Comparison of ENCODE assay signal across 8 cellular contexts in the genomic region with DNA sequence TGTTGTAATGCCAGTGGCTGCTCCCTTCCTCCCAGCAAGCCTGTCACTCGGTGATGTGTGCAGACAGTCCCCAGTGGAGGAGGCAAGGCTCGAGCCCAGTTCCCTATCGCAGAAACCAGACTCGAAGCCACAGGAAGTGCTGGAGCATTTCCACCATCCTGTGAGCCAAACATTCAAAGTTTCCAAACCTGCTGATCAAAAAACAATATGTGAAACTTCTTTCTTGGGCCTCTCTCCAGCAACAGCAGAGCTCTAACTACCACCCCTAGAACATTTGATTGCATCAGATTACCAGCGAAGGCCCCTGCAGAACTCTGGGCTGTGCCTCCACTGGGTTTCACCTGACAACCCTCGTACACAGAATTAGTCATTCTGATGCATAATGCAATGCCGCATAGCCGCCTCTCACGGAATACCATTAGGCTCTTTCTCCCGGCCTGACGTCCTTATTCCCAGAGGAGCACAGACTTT.
DNase-seq lines count a peak whose midpoint lies in the region; ATAC-seq, FAIRE-seq and TF ChIP-seq lines count a peak whose summit lies in the region.

No MANE protein-coding gene starts in this region.

- no peak for TF ChIP-seq CTCF in OCI-LY3 (IDR thresholded peaks at IDR 0.05; ENCODE audit: low read depth, low read length)

- H3K4me1 ChIP-seq in OCI-LY3 (ENCODE audit: low read length) (peaks cover 21% of the 10 kb centered on the region), adipocyte (ENCODE audit: control insufficient read depth, insufficient read depth, low read length) (peaks cover 14% of the 10 kb centered on the region)

- H3K9me3 ChIP-seq in OCI-LY3 (ENCODE audit: insufficient read depth, low read length), result no peaks in the 10 kb centered on the region
- H3K9me3 ChIP-seq in adipocyte (ENCODE audit: control insufficient read depth, low read length), result no peaks in the 10 kb centered on the region

- H3K79me2 ChIP-seq in OCI-LY3 (ENCODE audit: low read length), result peaks cover 21% of the 10 kb centered on the region

- ATAC-seq in GM21423 (IDR thresholded peaks at IDR 0.05; ENCODE audit: unreplicated experiment), result peak; percentile 36

- peak overlapping the region; percentile 9; the same call in 1 of the 2 replicates for H3K4me3 ChIP-seq in OCI-LY3 (ENCODE audit: low read length)
- H3K4me3 ChIP-seq in adipocyte (ENCODE audit: low read length), result peak overlapping the region; percentile 57

- H3K27me3 ChIP-seq in OCI-LY3 (ENCODE audit: low read depth, low read length), result no peaks in the 10 kb centered on the region; the same call in 1 of the 2 replicates
- H3K27me3 ChIP-seq in adipocyte (replicated peaks; ENCODE audit: control insufficient read depth, insufficient read depth, low read length), result peaks cover 3% of the 10 kb centered on the region

- H3K36me3 ChIP-seq in OCI-LY3 (replicated peaks; ENCODE audit: low read depth, low read length) (no peaks in the 10 kb centered on the region), adipocyte (ENCODE audit: control insufficient read depth, insufficient read depth, low read length, severe bottlenecking) (no peaks in the 10 kb centered on the region)

- peak overlapping the region; percentile 9; the same call in 1 of the 2 replicates for H2AFZ ChIP-seq in OCI-LY3 (ENCODE audit: low read depth, low read length)

- DNase-seq in adipocyte (ENCODE audit: low read depth), result no peak
- DNase-seq in islet precursor cell, result peak; percentile 86
- DNase-seq in stimulated activated CD4-positive, alpha-beta T cell treated with anti-CD3 and anti-CD28 coated beads, Interleukin-1b, Interleukin-23, amount 100 ng/mL, for 48 hours, result peak; percentile 85
- no peak for DNase-seq in NCI-H748 (lab: John Stamatoyannopoulos, UW; ENCODE audit: unreplicated experiment)
- no peak for DNase-seq in SHP77 treated with DMSO at 0.1 percent for 48 hours (lab: John Stamatoyannopoulos, UW)
- no peak for DNase-seq in frontal cortex (ENCODE audit: low spot score in 2 of 2)

- FAIRE-seq in frontal cortex (lab: Jason Lieb, UNC), result no peak

- H4K20me1 ChIP-seq in OCI-LY3 (ENCODE audit: insufficient read depth, low read length), result peaks cover 4% of the 10 kb centered on the region; the same call in 1 of the 2 replicates

- no peak overlapping the region for H3K9ac ChIP-seq in OCI-LY3 (ENCODE audit: low read length)
- peak overlapping the region; percentile 16 for H3K9ac ChIP-seq in adipocyte (ENCODE audit: low read length)

- peak overlapping the region; percentile 60 for H3K4me2 ChIP-seq in OCI-LY3 (ENCODE audit: low read length)

- no peak overlapping the region for H3K27ac ChIP-seq in OCI-LY3 (ENCODE audit: low read length)

Comparison
In these comparisons a context has a peak if more than half of its experiments do, and no peak if none do; other contexts are left out.
1. DNase-seq: peak in islet precursor cell (single experiment) and stimulated activated CD4-positive, alpha-beta T cell treated with anti-CD3 and anti-CD28 coated beads, Interleukin-1b, Interleukin-23, amount 100 ng/mL, for 48 hours (single experiment); none in adipocyte (single experiment), NCI-H748 (single experiment), SHP77 treated with DMSO at 0.1 percent for 48 hours (single experiment) and frontal cortex (0 of 2).